In genomic region chr6:109455502-109456282, GRCh38 we compare ENCODE assay signal across 8 cellular contexts. TPM values are rescaled to one million over a fixed set of nuclear protein-coding genes. Genes with fewer than 3 reads are reported as not detected.
DNase-seq lines count a peak whose midpoint lies in the region; ATAC-seq and TF ChIP-seq lines count a peak whose summit lies in the region.

Gene MICAL1 (minus strand): TSS chr6:109455772. CDS start chr6:109454196, 1,576 bp downstream.

- H3K36me3 ChIP-seq in gastroesophageal sphincter (peaks cover 0 to 13% of the 10 kb centered on the region in 2 donors), tibial nerve (peaks cover 0 to 26% (median 6%) of the 10 kb centered on the region in 3 donors)

- WGBS in gastroesophageal sphincter (ENCODE audit: low coverage in 1 of 2), 2 donors, result 0% methylated on average over 5 to 10 of the region's 85 CpGs
- WGBS in tibial nerve, 2 donors, result 0 to 1% methylated on average over 17 to 29 of the region's 85 CpGs

- no peaks in the 10 kb centered on the region for H3K27me3 ChIP-seq in gastroesophageal sphincter
- H3K27me3 ChIP-seq in tibial nerve, result no peaks in the 10 kb centered on the region

- H3K4me3 ChIP-seq in gastroesophageal sphincter (peak within 1 kb of the TSS; percentile 60 to 87), tibial nerve (peak within 1 kb of the TSS; percentile 58 to 92 (median 82))

- TF ChIP-seq CTCF in gastroesophageal sphincter (IDR thresholded peaks at IDR 0.05), result peak in 3 of 4 experiments; percentile 26 to 47 (median 39)
- peak; percentile 36 to 59 (median 48) for TF ChIP-seq CTCF in tibial nerve (IDR thresholded peaks at IDR 0.05)

- TF ChIP-seq EP300 in gastroesophageal sphincter (IDR thresholded peaks at IDR 0.05) (no peak), tibial nerve (IDR thresholded peaks at IDR 0.05) (peak in 1 of 2 donors; percentile 14)

- peak; percentile 50 for ATAC-seq in GM21360 (IDR thresholded peaks at IDR 0.05; ENCODE audit: unreplicated experiment)
- peak; percentile 73 for ATAC-seq in gastroesophageal sphincter

- DNase-seq in DMS153 treated with DMSO at 0.1 percent for 48 hours (lab: John Stamatoyannopoulos, UW; ENCODE audit: unreplicated experiment) (peak; percentile 80), HT1080 (ENCODE audit: low read depth) (peak; percentile 77), activated gamma-delta T cell treated with Interleukin-2 at 50 U/mL for 16 hours (peak; percentile 65), occipital lobe (lab: John Stamatoyannopoulos, UW) (peak; percentile 57), tibial nerve (ENCODE audit: low spot score in 2 of 2) (peak; percentile 54 to 62)

- H3K9me3 ChIP-seq in gastroesophageal sphincter (no peaks in the 10 kb centered on the region), tibial nerve (no peaks in the 10 kb centered on the region)

- H3K27ac ChIP-seq in gastroesophageal sphincter (peak within 1 kb of the TSS in 3 of 4 donors; percentile 76 to 82 (median 81)), tibial nerve (peak within 1 kb of the TSS; percentile 56 to 93 (median 92))

- H3K4me1 ChIP-seq in gastroesophageal sphincter, result peaks cover 0 to 39% (median 12%) of the 10 kb centered on the region in 3 donors
- H3K4me1 ChIP-seq in tibial nerve, result peaks cover 0 to 38% (median 16%) of the 10 kb centered on the region in 4 donors

- TF ChIP-seq POLR2A in Raji (IDR thresholded peaks at IDR 0.05; ENCODE audit: insufficient read depth, low read depth, low read length), result peak; percentile 78
- TF ChIP-seq POLR2A in gastroesophageal sphincter (IDR thresholded peaks at IDR 0.05), result peak; percentile 20 to 24
- TF ChIP-seq POLR2A in tibial nerve (IDR thresholded peaks at IDR 0.05), result peak; percentile 12 to 20

RNA-seq across cellular contexts. Expression of gene MICAL1, which starts in this region (rescaled TPM):
- 37.2 and 37.3 TPM in 2 replicates for total RNA-seq in HT1080 (2014; rRNA removed; shearing (Covaris generic))
- polyA plus RNA-seq in HT1080 (2015; cell fraction: cytosol; rRNA removed), result 20.1 and 22.0 TPM in 2 replicates
- 162 and 176 TPM in 2 replicates for polyA plus RNA-seq in HT1080 (2015; cell fraction: nucleus; rRNA removed)
- total RNA-seq in gastroesophageal sphincter (10 to 100 TPM; 13.6 to 26.8 (median 20.9) TPM), occipital lobe (31.0 TPM), tibial nerve (10 to 100 TPM; 45.4 to 91.0 (median 70.3) TPM)

Comparison
In these comparisons a context has a peak if more than half of its experiments do, and no peak if none do; other contexts are left out.
1. Peak in every context shown above with its lines: DNase-seq, ATAC-seq, H3K4me3 ChIP-seq and H3K27ac ChIP-seq.
2. POLR2A ChIP-seq: peak in every context shown above with its lines; median percentile 78 in Raji; 22 in gastroesophageal sphincter; 16 in tibial nerve.